In genomic region chr1:19582318-19582717, GRCh38 we compare ENCODE assay signal across 8 cellular contexts.
A peak's percentile ranks its signal among the peaks of the same experiment; 100 is the strongest.
DNase-seq lines count a peak whose midpoint lies in the region; ATAC-seq and TF ChIP-seq lines count a peak whose summit lies in the region.

No MANE protein-coding gene starts in this region.

- H3K27me3 ChIP-seq in AG04450 (ENCODE audit: control insufficient read depth, insufficient read depth, low read length) (no peaks in the 10 kb centered on the region), Peyer's patch (no peaks in the 10 kb centered on the region), cardiac muscle cell (no peaks in the 10 kb centered on the region), mesenchymal stem cell (ENCODE audit: control insufficient read depth in 1 of 2, insufficient read depth in 1 of 2, low read length in 2 of 2) (peaks cover 0 to 4% of the 10 kb centered on the region in 2 experiments)

- no peak overlapping the region for H2BK120ac ChIP-seq in mesenchymal stem cell (ENCODE audit: low read depth, low read length)

- H3K36me3 ChIP-seq in Peyer's patch, result no peaks in the 10 kb centered on the region
- no peaks in the 10 kb centered on the region for H3K36me3 ChIP-seq in cardiac muscle cell
- H3K36me3 ChIP-seq in mesenchymal stem cell (ENCODE audit: control insufficient read depth in 1 of 2, insufficient read depth in 2 of 2, low read depth in 1 of 2, low read length in 2 of 2), result no peaks in the 10 kb centered on the region

- no peak overlapping the region for H2BK15ac ChIP-seq in mesenchymal stem cell (ENCODE audit: low read depth, poor library complexity, severe bottlenecking)

- peaks cover 10% of the 10 kb centered on the region for H3K4me1 Mint-ChIP-seq in activated T-helper 17 cell treated with anti-CD3 and anti-CD28 coated beads, Interleukin-2, amount 50 U/mL, for 72 hours

- DNase-seq in AG04450 (ENCODE audit: low read depth, low spot score) (no peak), Peyer's patch (peak; percentile 71 to 93 (median 90)), cardiac muscle cell (ENCODE audit: low read depth in 1 of 2, low spot score in 1 of 2) (peak in 1 of 2 donors; percentile 62), mesenchymal stem cell (no peak)
- peak; percentile 58 to 85 (median 70) for DNase-seq in stimulated activated CD4-positive, alpha-beta T cell treated with anti-CD3 and anti-CD28 coated beads, Interleukin-12 subunit alpha, Interleukin-12 subunit beta, amount 100 ng/mL, for 48 hours (ENCODE audit: low read depth in 2 of 3, low spot score in 1 of 3)

- H3K9ac ChIP-seq in mesenchymal stem cell (ENCODE audit: low read length), result no peak overlapping the region

- H3K4me1 ChIP-seq in Peyer's patch, result peaks cover 0 to 4% (median 0%) of the 10 kb centered on the region in 4 donors
- H3K4me1 ChIP-seq in cardiac muscle cell (ENCODE audit: low read depth), result no peaks in the 10 kb centered on the region
- no peaks in the 10 kb centered on the region for H3K4me1 ChIP-seq in mesenchymal stem cell (ENCODE audit: control insufficient read depth, insufficient read depth, low read depth, low read length)

- no peak overlapping the region for H3K4me3 Mint-ChIP-seq in activated T-helper 17 cell treated with anti-CD3 and anti-CD28 coated beads, Interleukin-2, amount 50 U/mL, for 72 hours

- no peak overlapping the region for H3K27ac ChIP-seq in AG04450 (ENCODE audit: low read depth, low read length)
- no peak overlapping the region for H3K27ac ChIP-seq in Peyer's patch
- H3K27ac ChIP-seq in cardiac muscle cell, result no peak overlapping the region
- H3K27ac ChIP-seq in mesenchymal stem cell (ENCODE audit: low read length, poor library complexity, severe bottlenecking), result no peak overlapping the region

- H3K14ac ChIP-seq in mesenchymal stem cell (ENCODE audit: low read length in 2 of 2), result no peak overlapping the region

- no peak overlapping the region for H2AFZ ChIP-seq in mesenchymal stem cell (ENCODE audit: low read depth, low read length)

- H2BK5ac ChIP-seq in mesenchymal stem cell (ENCODE audit: low read depth, low read length, poor library complexity, severe bottlenecking), result no peak overlapping the region

- 32% methylated on average over 4 of the region's 4 CpGs for WGBS in mesenchymal stem cell

- POLR2A ChIA-PET in AG04450 (lab: Yijun Ruan, JAX), result interaction anchor here (0.6 kb wide), 1 partner anchor 16 kb away, joined by 3 read pairs; no protein-coding TSS in a partner anchor

- no peak overlapping the region for H3K23ac ChIP-seq in mesenchymal stem cell (ENCODE audit: low read length in 2 of 2)

- peak; percentile 54 for ATAC-seq in GM19467 (IDR thresholded peaks at IDR 0.05; ENCODE audit: unreplicated experiment)
- peak; percentile 100 for ATAC-seq in activated T-helper 17 cell treated with anti-CD3 and anti-CD28 coated beads, Interleukin-2, amount 50 U/mL, for 72 hours (replicated peaks)
- ATAC-seq in HG02981 (IDR thresholded peaks at IDR 0.05; ENCODE audit: unreplicated experiment), result no peak

- H3K18ac ChIP-seq in mesenchymal stem cell (ENCODE audit: low read depth in 1 of 2, low read length in 2 of 2), result no peak overlapping the region

- no peak overlapping the region for H3K4ac ChIP-seq in mesenchymal stem cell (ENCODE audit: low read depth in 1 of 2, low read length in 2 of 2)

- no peaks in the 10 kb centered on the region for H3K79me1 ChIP-seq in mesenchymal stem cell (replicated peaks; ENCODE audit: low read length, poor library complexity, severe bottlenecking)

- H4K91ac ChIP-seq in mesenchymal stem cell (ENCODE audit: low read length), result no peak overlapping the region

- H3K9me3 Mint-ChIP-seq in activated T-helper 17 cell treated with anti-CD3 and anti-CD28 coated beads, Interleukin-2, amount 50 U/mL, for 72 hours, result no peaks in the 10 kb centered on the region

- H3K9me3 ChIP-seq in AG04450 (ENCODE audit: control insufficient read depth, insufficient read depth, low read length) (no peaks in the 10 kb centered on the region), Peyer's patch (no peaks in the 10 kb centered on the region), cardiac muscle cell (ENCODE audit: low read depth) (no peaks in the 10 kb centered on the region), mesenchymal stem cell (ENCODE audit: control insufficient read depth, low read length) (no peaks in the 10 kb centered on the region)

- CTCF ChIA-PET in AG04450 (lab: Charles Lee), result interaction anchor here (0.6 to 2.0 kb wide), 6 partner anchors 9 to 181 kb away, joined by 3 to 5 read pairs (median 3); no protein-coding TSS in a partner anchor

- no peak overlapping the region for H2BK12ac ChIP-seq in mesenchymal stem cell (ENCODE audit: low read length in 2 of 2)

- H3K4me2 ChIP-seq in mesenchymal stem cell (ENCODE audit: low read length, poor library complexity, severe bottlenecking), result no peak overlapping the region

- no peaks in the 10 kb centered on the region for H3K27me3 Mint-ChIP-seq in activated T-helper 17 cell treated with anti-CD3 and anti-CD28 coated beads, Interleukin-2, amount 50 U/mL, for 72 hours

- H4K8ac ChIP-seq in mesenchymal stem cell (ENCODE audit: low read length), result no peak overlapping the region

- no peak overlapping the region for H3K4me3 ChIP-seq in AG04450 (ENCODE audit: low read depth, low read length)
- H3K4me3 ChIP-seq in Peyer's patch, result no peak overlapping the region
- no peak overlapping the region for H3K4me3 ChIP-seq in cardiac muscle cell
- no peak overlapping the region for H3K4me3 ChIP-seq in mesenchymal stem cell (ENCODE audit: insufficient read depth in 1 of 2, low read depth in 1 of 2, low read length in 2 of 2)

- no peak overlapping the region for H2AK5ac ChIP-seq in mesenchymal stem cell (ENCODE audit: low read length, severe bottlenecking)

- TF ChIP-seq POLR2A in Peyer's patch (IDR thresholded peaks at IDR 0.05), result no peak

- TF ChIP-seq CTCF in AG04450 (IDR thresholded peaks at IDR 0.05; ENCODE audit: low read depth, low read length) (peak; percentile 47), Peyer's patch (IDR thresholded peaks at IDR 0.05) (peak; percentile 63 to 92 (median 84)), cardiac muscle cell (IDR thresholded peaks at IDR 0.05; ENCODE audit: low read depth, low read length) (peak; percentile 50)

- H3K27ac Mint-ChIP-seq in activated T-helper 17 cell treated with anti-CD3 and anti-CD28 coated beads, Interleukin-2, amount 50 U/mL, for 72 hours, result peak overlapping the region; percentile 36

- H3K36me3 Mint-ChIP-seq in activated T-helper 17 cell treated with anti-CD3 and anti-CD28 coated beads, Interleukin-2, amount 50 U/mL, for 72 hours (ENCODE audit: low read depth), result no peaks in the 10 kb centered on the region

Comparison
In these comparisons a context has a peak if more than half of its experiments do, and no peak if none do; other contexts are left out.
1. DNase-seq: peak in Peyer's patch (3 of 3) and stimulated activated CD4-positive, alpha-beta T cell treated with anti-CD3 and anti-CD28 coated beads, Interleukin-12 subunit alpha, Interleukin-12 subunit beta, amount 100 ng/mL, for 48 hours (3 of 3); none in AG04450 (single experiment) and mesenchymal stem cell (single experiment).
2. Peak in every context shown above with its lines, with median percentiles within 50 percentile points of each other: CTCF ChIP-seq.